28 cellular contexts compared by ENCODE assay signal in the genomic region with DNA sequence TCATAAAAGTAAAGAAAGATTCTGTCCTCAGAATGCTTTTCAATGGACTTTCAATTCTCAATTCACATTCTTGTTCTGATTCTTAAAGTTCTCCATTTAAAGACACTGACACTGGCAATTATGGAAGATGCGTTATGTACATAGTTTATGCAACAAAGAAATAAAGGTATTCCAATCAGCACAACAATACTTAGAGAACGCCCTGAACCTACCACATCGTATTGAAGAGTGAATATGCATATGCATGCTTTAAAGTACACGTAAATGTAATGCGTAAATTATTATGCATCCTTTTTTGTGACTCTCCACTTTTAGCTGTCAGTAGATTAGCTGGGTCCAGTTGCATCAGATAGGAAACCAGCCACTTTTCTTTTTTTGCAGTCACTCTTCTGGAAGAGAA.
"Had no signal": no experiment of that assay in that cellular context is flagged by ENCODE, and none has a peak within 500 bp of the region (broad histone marks: within the 10 kb centered on the region; RNA-seq: fewer than 3 reads in every experiment).

No MANE protein-coding gene starts in this region.

- H3K9me3 ChIP-seq: stomach, suprapubic skin, testis, thoracic aorta, thyroid gland, tibial artery, tibial nerve, transverse colon, upper lobe of left lung, upper lobe of right lung, uterus, vagina had no signal

- H3K36me3 ChIP-seq: stomach, suprapubic skin, thoracic aorta, thyroid gland, tibial artery, tibial nerve, transverse colon, upper lobe of left lung, upper lobe of right lung, uterus, vagina had no signal

- H3K36me3 Mint-ChIP-seq: stimulated activated effector memory CD8-positive, alpha-beta T cell treated with anti-CD3 and anti-CD28 coated beads, Interleukin-12 subunit alpha, Interleukin-12 subunit beta, amount 100 ng/mL, for 72 hours; stimulated activated memory B cell treated with anti-CD40 and anti-IgM and Interleukin-4, amounts not matched to agents 10 μg/mL and 1 μg/mL and 100 μg/mL, for 72 hours; stimulated activated naive B cell treated with anti-CD40 and anti-IgM and Interleukin-4, amounts not matched to agents 10 μg/mL and 1 μg/mL and 100 μg/mL, for 72 hours; type B pancreatic cell had no signal

- H3K4me3 Mint-ChIP-seq: stimulated activated effector memory CD8-positive, alpha-beta T cell treated with anti-CD3 and anti-CD28 coated beads, Interleukin-12 subunit alpha, Interleukin-12 subunit beta, amount 100 ng/mL, for 72 hours; stimulated activated memory B cell treated with anti-CD40 and anti-IgM and Interleukin-4, amounts not matched to agents 10 μg/mL and 1 μg/mL and 100 μg/mL, for 72 hours; stimulated activated naive B cell treated with anti-CD40 and anti-IgM and Interleukin-4, amounts not matched to agents 10 μg/mL and 1 μg/mL and 100 μg/mL, for 72 hours; stimulated activated naive CD8-positive, alpha-beta T cell treated with anti-CD3 and anti-CD28 coated beads, Interleukin-15, amount 100 ng/mL, for 72 hours; stimulated activated naive CD8-positive, alpha-beta T cell treated with anti-CD3 and anti-CD28 coated beads, Interleukin-15, Interleukin-2, amounts not matched to agents 100 ng/mL and 50 ng/mL, for 24 hours; type B pancreatic cell had no signal

- H3K4me1 Mint-ChIP-seq: stimulated activated effector memory CD8-positive, alpha-beta T cell treated with anti-CD3 and anti-CD28 coated beads, Interleukin-12 subunit alpha, Interleukin-12 subunit beta, amount 100 ng/mL, for 72 hours; stimulated activated memory B cell treated with anti-CD40 and anti-IgM and Interleukin-4, amounts not matched to agents 10 μg/mL and 1 μg/mL and 100 μg/mL, for 72 hours; stimulated activated naive B cell treated with anti-CD40 and anti-IgM and Interleukin-4, amounts not matched to agents 10 μg/mL and 1 μg/mL and 100 μg/mL, for 72 hours; stimulated activated naive CD8-positive, alpha-beta T cell treated with anti-CD3 and anti-CD28 coated beads, Interleukin-15, amount 100 ng/mL, for 72 hours had no signal

- H3K27ac ChIP-seq: stomach, suprapubic skin, testis, thoracic aorta, thyroid gland, tibial artery, tibial nerve, transverse colon, upper lobe of left lung, upper lobe of right lung, uterus, vagina had no signal

- ATAC-seq: stimulated activated effector memory CD8-positive, alpha-beta T cell treated with anti-CD3 and anti-CD28 coated beads, Interleukin-12 subunit alpha, Interleukin-12 subunit beta, amount 100 ng/mL, for 72 hours; stimulated activated memory B cell treated with anti-CD40 and anti-IgM and Interleukin-4, amounts not matched to agents 10 μg/mL and 1 μg/mL and 100 μg/mL, for 72 hours; stimulated activated naive B cell treated with anti-CD40 and anti-IgM and Interleukin-4, amounts not matched to agents 10 μg/mL and 1 μg/mL and 100 μg/mL, for 72 hours; stimulated activated naive CD8-positive, alpha-beta T cell treated with anti-CD3 and anti-CD28 coated beads, Interleukin-15, amount 100 ng/mL, for 72 hours; stimulated activated naive CD8-positive, alpha-beta T cell treated with anti-CD3 and anti-CD28 coated beads, Interleukin-15, Interleukin-2, amounts not matched to agents 100 U/mL and 50 U/mL, for 24 hours; upper lobe of right lung had no signal

- H3K27me3 ChIP-seq: stomach, testis, thyroid gland, tibial nerve, transverse colon, upper lobe of left lung, uterus, vagina had no signal

- H3K9me3 Mint-ChIP-seq: stimulated activated effector memory CD8-positive, alpha-beta T cell treated with anti-CD3 and anti-CD28 coated beads, Interleukin-12 subunit alpha, Interleukin-12 subunit beta, amount 100 ng/mL, for 72 hours; stimulated activated memory B cell treated with anti-CD40 and anti-IgM and Interleukin-4, amounts not matched to agents 10 μg/mL and 1 μg/mL and 100 μg/mL, for 72 hours; stimulated activated naive B cell treated with anti-CD40 and anti-IgM and Interleukin-4, amounts not matched to agents 10 μg/mL and 1 μg/mL and 100 μg/mL, for 72 hours; stimulated activated naive CD8-positive, alpha-beta T cell treated with anti-CD3 and anti-CD28 coated beads, Interleukin-15, amount 100 ng/mL, for 72 hours; stimulated activated naive CD8-positive, alpha-beta T cell treated with anti-CD3 and anti-CD28 coated beads, Interleukin-15, Interleukin-2, amounts not matched to agents 100 ng/mL and 50 ng/mL, for 24 hours had no signal

- H3K4me1 ChIP-seq: stomach, suprapubic skin, testis, thyroid gland, tibial artery, tibial nerve, transverse colon, upper lobe of left lung, upper lobe of right lung, uterus, vagina had no signal

- DNase-seq: stimulated activated CD4-positive, alpha-beta T cell treated with anti-CD3 and anti-CD28 coated beads, Interleukin-2, amount 100 ng/mL, for 48 hours; stimulated activated CD4-positive, alpha-beta T cell treated with anti-CD3 and anti-CD28 coated beads, Interleukin-4, amount 100 ng/mL, for 1 hour; stimulated activated CD4-positive, alpha-beta T cell treated with anti-CD3 and anti-CD28 coated beads, Interleukin-4, amount 100 ng/mL, for 24 hours; stimulated activated CD4-positive, alpha-beta T cell treated with anti-CD3 and anti-CD28 coated beads, Interleukin-4, amount 100 ng/mL, for 4 hours; stimulated activated CD8-positive, alpha-beta memory T cell treated with anti-CD3 and anti-CD28 coated beads, Interleukin-4, amount 100 ng/mL, for 48 hours; stimulated activated naive B cell treated with anti-CD40 and anti-IgM and Interleukin-4, amounts not matched to agents 10 μg/mL and 1 μg/mL and 100 μg/mL, for 72 hours; stimulated activated naive CD4-positive, alpha-beta T cell; stimulated activated naive CD4-positive, alpha-beta T cell treated with Interleukin-2 at 50 U/mL for 16 hours; stimulated activated naive CD8-positive, alpha-beta T cell treated with anti-CD3 and anti-CD28 coated beads, Interleukin-15, amount 100 ng/mL, for 72 hours; stimulated activated naive CD8-positive, alpha-beta T cell treated with anti-CD3 and anti-CD28 coated beads, Interleukin-15, Interleukin-2, amounts not matched to agents 100 U/mL and 50 U/mL, for 24 hours; stomach; substantia nigra; testis; thyroid gland; tibial artery; transverse colon; trophoblast cell; upper lobe of left lung; upper lobe of right lung; uterus had no signal

- H3K4me3 ChIP-seq: stomach, suprapubic skin, testis, thoracic aorta, thyroid gland, tibial artery, tibial nerve, transverse colon, upper lobe of left lung, upper lobe of right lung, uterus, vagina had no signal

- H3K27ac Mint-ChIP-seq: stimulated activated effector memory CD8-positive, alpha-beta T cell treated with anti-CD3 and anti-CD28 coated beads, Interleukin-12 subunit alpha, Interleukin-12 subunit beta, amount 100 ng/mL, for 72 hours; stimulated activated memory B cell treated with anti-CD40 and anti-IgM and Interleukin-4, amounts not matched to agents 10 μg/mL and 1 μg/mL and 100 μg/mL, for 72 hours; stimulated activated naive B cell treated with anti-CD40 and anti-IgM and Interleukin-4, amounts not matched to agents 10 μg/mL and 1 μg/mL and 100 μg/mL, for 72 hours; stimulated activated naive CD8-positive, alpha-beta T cell treated with anti-CD3 and anti-CD28 coated beads, Interleukin-15, amount 100 ng/mL, for 72 hours; stimulated activated naive CD8-positive, alpha-beta T cell treated with anti-CD3 and anti-CD28 coated beads, Interleukin-15, Interleukin-2, amounts not matched to agents 100 ng/mL and 50 ng/mL, for 24 hours; type B pancreatic cell had no signal
